Comparison of ENCODE assay signal across 1 cellular context in genomic region chr9:40991100-40991740, GRCh38.
TF ChIP-seq lines count a peak whose summit lies in the region.

No MANE protein-coding gene starts in this region.

TF ChIP-seq in HepG2, 621 proteins besides CTCF, POLR2A, EP300 and RAD21 (continued from another document):
- TF ChIP-seq ZBTB33 (CRISPR knock-in tag; IDR thresholded peaks at IDR 0.05) = peak; percentile 63; the same call in 1 of the 2 replicates
- TF ChIP-seq ZBTB39 (CRISPR knock-in tag; IDR thresholded peaks at IDR 0.05) = 0 out of 2 replicates have a peak, but pooled peaks have one; percentile 11
- TF ChIP-seq PLSCR1 (CRISPR knock-in tag; IDR thresholded peaks at IDR 0.05; ENCODE audit: borderline replicate concordance) = 0 out of 2 replicates have a peak, but pooled peaks have one; percentile 7
- peak; percentile 15 for TF ChIP-seq PRPF4 (IDR thresholded peaks at IDR 0.05; ENCODE audit: low read depth, low read length, poor library complexity, severe bottlenecking)
- peak; percentile 6; the same call in 1 of the 2 replicates for TF ChIP-seq FLYWCH1 (CRISPR knock-in tag; IDR thresholded peaks at IDR 0.05)
